Comparison of ENCODE assay signal across 8 cellular contexts in the genomic region with DNA sequence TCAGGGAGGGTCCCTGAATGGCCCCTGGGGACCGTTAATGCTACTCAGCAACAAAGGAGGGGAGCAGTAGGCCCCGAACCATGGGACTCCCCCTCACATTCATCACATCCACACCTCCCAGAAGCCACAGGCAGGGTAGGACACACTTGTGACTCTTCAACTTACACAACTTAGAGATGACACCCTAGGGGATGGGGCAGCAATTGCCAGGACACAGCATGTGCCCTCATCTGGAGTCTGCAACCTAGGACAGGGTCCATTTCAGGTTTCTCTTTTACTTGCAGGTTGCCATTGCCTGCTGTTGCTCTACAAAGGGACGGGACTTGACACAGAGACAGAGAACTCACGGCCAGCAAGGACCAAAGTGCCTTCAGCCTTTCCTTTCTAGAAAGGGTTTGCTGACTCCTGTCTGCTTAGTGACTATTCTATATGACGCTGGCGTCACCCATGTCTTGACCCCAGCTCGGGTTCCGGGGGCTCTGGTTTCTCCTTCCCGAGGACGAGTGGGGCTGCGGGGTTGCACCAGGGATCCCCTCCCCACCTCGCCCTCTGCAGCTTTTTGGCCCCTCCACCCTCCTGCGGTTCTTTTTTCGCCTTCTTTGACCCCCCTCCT. TPM values are rescaled to one million over a fixed set of nuclear protein-coding genes. Genes with fewer than 3 reads are reported as not detected.
A peak's percentile ranks its signal among the peaks of the same experiment; 100 is the strongest.
DNase-seq lines count a peak whose midpoint lies in the region; ATAC-seq, FAIRE-seq and TF ChIP-seq lines count a peak whose summit lies in the region.

No MANE protein-coding gene starts in this region.

- H3K9me3 ChIP-seq in mucosa of descending colon, result no peaks in the 10 kb centered on the region

- H3K36me3 Mint-ChIP-seq in IgD-negative memory B cell, result peaks cover 3% of the 10 kb centered on the region

- H3K27ac Mint-ChIP-seq in IgD-negative memory B cell, result peak overlapping the region in 1 of 3 donors; percentile 48

- DNase-seq in AG09309 (ENCODE audit: low read depth), result no peak
- no peak for DNase-seq in bronchial epithelial cell (ENCODE audit: low read depth)
- peak in 1 of 3 donors; percentile 10 for DNase-seq in mucosa of descending colon
- DNase-seq in Ammon's horn (ENCODE audit: low spot score), result no peak
- DNase-seq in nucleus accumbens (lab: John Stamatoyannopoulos, UW), result no peak
- DNase-seq in sciatic nerve (ENCODE audit: low spot score), result no peak

- peak overlapping the region; percentile 81 for H3K4me3 ChIP-seq in AG09309 (ENCODE audit: control insufficient read depth, low read depth, low read length)
- H3K4me3 ChIP-seq in bronchial epithelial cell (ENCODE audit: low read depth, low read length), result peak overlapping the region; percentile 66
- H3K4me3 ChIP-seq in mucosa of descending colon, result peak overlapping the region; percentile 24

- peak overlapping the region; percentile 86 to 94 (median 93) for H3K4me3 Mint-ChIP-seq in IgD-negative memory B cell

- FAIRE-seq in bronchial epithelial cell (lab: Jason Lieb, UNC), result no peak

- no peaks in the 10 kb centered on the region for H3K36me3 ChIP-seq in bronchial epithelial cell (ENCODE audit: control insufficient read depth, insufficient read depth, low read length)
- no peaks in the 10 kb centered on the region for H3K36me3 ChIP-seq in mucosa of descending colon (ENCODE audit: low read depth)

- peaks cover 0 to 2% (median 0%) of the 10 kb centered on the region in 3 donors for H3K9me3 Mint-ChIP-seq in IgD-negative memory B cell

- TF ChIP-seq CTCF in AG09309 (IDR thresholded peaks at IDR 0.05; ENCODE audit: control insufficient read depth, insufficient read depth, low read depth, low read length, missing control alignments) (no peak), bronchial epithelial cell (IDR thresholded peaks at IDR 0.05; ENCODE audit: insufficient read depth, low read length, severe bottlenecking) (no peak), mucosa of descending colon (IDR thresholded peaks at IDR 0.05) (no peak)

- peaks cover 17% of the 10 kb centered on the region for H3K4me1 ChIP-seq in mucosa of descending colon (ENCODE audit: low read depth)

- H3K4me1 Mint-ChIP-seq in IgD-negative memory B cell, result peaks cover 14 to 17% (median 16%) of the 10 kb centered on the region in 3 donors

- no peaks in the 10 kb centered on the region for H3K27me3 Mint-ChIP-seq in IgD-negative memory B cell

- intact Hi-C loops in mucosa of descending colon (cut with DNase I, micrococcal nuclease) (no loop called here), sciatic nerve (cut with DNase I) (no loop called here)

- no peak for ATAC-seq in mucosa of descending colon
- ATAC-seq in HG03469 (IDR thresholded peaks at IDR 0.05; ENCODE audit: unreplicated experiment), result no peak
- no peak for ATAC-seq in sciatic nerve

- H3K27me3 ChIP-seq in bronchial epithelial cell (ENCODE audit: control insufficient read depth, insufficient read depth, low read length), result no peaks in the 10 kb centered on the region

RNA-seq across cellular contexts. Expression of a gene that starts 0.6 kb away (rescaled TPM):
- 1.1 TPM for polyA plus RNA-seq in IgD-negative memory B cell
- total RNA-seq in bronchial epithelial cell, result 5.6 and 11.1 TPM in 2 replicates
- 1 to 10 TPM in 2 of 3 donors, under 1 TPM in 1; 0.32 to 1.9 (median 1.9) TPM for total RNA-seq in mucosa of descending colon
- 2.9 TPM for total RNA-seq in sciatic nerve

RNA-seq across cellular contexts. Expression of a gene that starts 42.9 kb away (rescaled TPM):
- not detected for polyA plus RNA-seq in IgD-negative memory B cell
- 0.79 and 20.4 TPM in 2 replicates for total RNA-seq in bronchial epithelial cell
- total RNA-seq in mucosa of descending colon, result not detected
- total RNA-seq in sciatic nerve, result not detected

Comparison
In these comparisons a context has a peak if more than half of its experiments do, and no peak if none do; other contexts are left out.
1. H3K4me3 ChIP-seq: peak in every context shown above with its lines; median percentile 81 in AG09309; 66 in bronchial epithelial cell; 24 in mucosa of descending colon.